Comparison of ENCODE assay signal across 17 cellular contexts in genomic region chr15:82943176-82943575, GRCh38. TPM values are rescaled to one million over a fixed set of nuclear protein-coding genes. Genes with fewer than 3 reads are reported as not detected.
DNase-seq lines count a peak whose midpoint lies in the region; ATAC-seq and TF ChIP-seq lines count a peak whose summit lies in the region.
"Had no signal": no experiment of that assay in that cellular context is flagged by ENCODE, and none has a peak within 500 bp of the region (broad histone marks: within the 10 kb centered on the region; RNA-seq: fewer than 3 reads in every experiment).

No MANE protein-coding gene starts in this region.

- H3K4me1 ChIP-seq in right lobe of liver, result peaks cover 0 to 24% (median 11%) of the 10 kb centered on the region in 4 donors
- H3K4me1 ChIP-seq: Caco-2, parathyroid adenoma, uterus had no signal

- TF ChIP-seq POLR2A in right lobe of liver (IDR thresholded peaks at IDR 0.05), result no peak

- intact Hi-C loops in right lobe of liver (cut with DNase I), result no loop called here

- no peak overlapping the region for H3K4me3 ChIP-seq in right lobe of liver
- H3K4me3 ChIP-seq: hepatocyte, uterus had no signal

- H3K27ac ChIP-seq in right lobe of liver, result no peak overlapping the region
- H3K27ac ChIP-seq: hepatocyte, parathyroid adenoma, uterus had no signal

- WGBS in right lobe of liver (ENCODE audit: insufficient coverage, low coverage, low lambda C conversion rate, missing lambda C conversion rate), result 67% methylated on average over 1 of the region's 3 CpGs

- peak in 3 of 4 donors; percentile 6 to 21 (median 19) for ATAC-seq in right lobe of liver
- ATAC-seq in HG03342 (IDR thresholded peaks at IDR 0.05; ENCODE audit: unreplicated experiment), result no peak
- ATAC-seq: activated CD8-positive, alpha-beta memory T cell treated with anti-CD3 and anti-CD28 coated beads, Interleukin-2, amount 10 ng/mL, durations not matched to agents 7 days and 5 days had no signal

- H3K27me3 ChIP-seq in right lobe of liver, result no peaks in the 10 kb centered on the region
- H3K27me3 ChIP-seq: hepatocyte, uterus had no signal

- no peak for TF ChIP-seq CTCF in right lobe of liver (IDR thresholded peaks at IDR 0.05)
- TF ChIP-seq CTCF in GM13977 (IDR thresholded peaks at IDR 0.05; ENCODE audit: extremely low read depth, insufficient read depth, missing control alignments), result no peak

- H3K9me3 ChIP-seq in right lobe of liver, result no peaks in the 10 kb centered on the region
- H3K9me3 ChIP-seq: Caco-2, uterus had no signal

- DNase-seq in ACHN (peak; percentile 31), LHCN-M2 (ENCODE audit: low read depth) (peak; percentile 47), amniotic epithelial cell (ENCODE audit: low read depth) (peak; percentile 12), right lobe of liver (no peak), NCI-H1694 (lab: John Stamatoyannopoulos, UW) (no peak), GM13977 (ENCODE audit: low spot score) (no peak)
- DNase-seq in stimulated activated CD4-positive, alpha-beta T cell treated with anti-CD3 and anti-CD28 coated beads, Interleukin-1b, Interleukin-23, amount 100 ng/mL, for 48 hours, result no peak
- DNase-seq: activated CD4-positive, CD25-positive, alpha-beta regulatory T cell; activated CD8-positive, alpha-beta memory T cell treated with anti-CD3 and anti-CD28 coated beads, Interleukin-2, amount 10 ng/mL, durations not matched to agents 7 days and 5 days; GDM1; left cardiac atrium; NCI-H187; uterus had no signal

- in situ Hi-C loops in ACHN (cut with HindIII; ENCODE audit: low pct_ligation_motif_present, low pct_unique_long_range_greater_than_20kb, low sequenced_read_pairs) (no loop called here), GM13977 (cut with MboI; ENCODE audit: low pct_unique_long_range_greater_than_20kb, low sequenced_read_pairs, unreplicated experiment) (no loop called here)

- H3K36me3 ChIP-seq in right lobe of liver, result no peaks in the 10 kb centered on the region
- H3K36me3 ChIP-seq: uterus had no signal

RNA-seq across cellular contexts. Expression of gene HOMER2, which starts 9.3 kb away (rescaled TPM):
- total RNA-seq in LHCN-M2 (2014; rRNA removed), result 23.7 and 30.7 TPM in 2 replicates
- polyA plus RNA-seq in LHCN-M2 (2012), result 9.3 TPM
- total RNA-seq in right lobe of liver, result 10 to 100 TPM; 16.8 to 66.2 (median 60.7) TPM

RNA-seq across cellular contexts. Expression of gene RAMAC, which starts 42.8 kb away (rescaled TPM):
- total RNA-seq in LHCN-M2 (2014; rRNA removed), result 22.3 and 28.6 TPM in 2 replicates
- polyA plus RNA-seq in LHCN-M2 (2012), result 24.2 TPM
- 10 to 100 TPM in 5 of 6 experiments, 1 to 10 TPM in 1; 8.1 to 13.5 (median 11.5) TPM for total RNA-seq in right lobe of liver

Comparison
In these comparisons a context has a peak if more than half of its experiments do, and no peak if none do; other contexts are left out.
1. DNase-seq: peak in ACHN (single experiment), LHCN-M2 (single experiment) and amniotic epithelial cell (single experiment); none in right lobe of liver (0 of 3), stimulated activated CD4-positive, alpha-beta T cell treated with anti-CD3 and anti-CD28 coated beads, Interleukin-1b, Interleukin-23, amount 100 ng/mL, for 48 hours (single experiment), NCI-H1694 (single experiment) and GM13977 (single experiment).